ENCODE assay signal across 18 cellular contexts in genomic region chr11:118060879-118061278, GRCh38. TPM values are rescaled to one million over a fixed set of nuclear protein-coding genes. Genes with fewer than 3 reads are reported as not detected.
DNase-seq lines count a peak whose midpoint lies in the region; ATAC-seq and TF ChIP-seq lines count a peak whose summit lies in the region.
"Had no signal": no experiment of that assay in that cellular context is flagged by ENCODE, and none has a peak within 500 bp of the region (broad histone marks: within the 10 kb centered on the region; RNA-seq: fewer than 3 reads in every experiment).

No MANE protein-coding gene starts in this region.

- no peaks in the 10 kb centered on the region for H3K79me2 ChIP-seq in HCT116 (ENCODE audit: insufficient read depth, low read length)
- H3K79me2 ChIP-seq: hepatocyte had no signal

- no peak overlapping the region for H3K4me2 ChIP-seq in HCT116 (ENCODE audit: low read length)
- H3K4me2 ChIP-seq: hepatocyte had no signal

- H3K4me1 ChIP-seq in HCT116 (ENCODE audit: control insufficient read depth in 1 of 2, insufficient read depth in 2 of 2, low read length in 2 of 2) (peaks cover 0 to 7% of the 10 kb centered on the region in 2 experiments; a peak in 1 of 4 replicates), gastrocnemius medialis (peaks cover 8 to 20% of the 10 kb centered on the region in 2 donors), testis (peaks cover 3% of the 10 kb centered on the region)
- H3K4me1 ChIP-seq: prostate gland had no signal

- H3K27me3 ChIP-seq in HCT116 (ENCODE audit: insufficient read depth, low read length), result no peaks in the 10 kb centered on the region
- no peaks in the 10 kb centered on the region for H3K27me3 ChIP-seq in gastrocnemius medialis
- no peaks in the 10 kb centered on the region for H3K27me3 ChIP-seq in testis

- no TSS peak for BruUV-seq in HCT116 (replicated peaks; lab: Mats Ljungman, UMichigan)

- no peak for TF ChIP-seq POLR2A in HCT116 (IDR thresholded peaks at IDR 0.05; ENCODE audit: borderline replicate concordance, extremely low read depth, insufficient read depth, insufficient read length)
- no peak for TF ChIP-seq POLR2A in gastrocnemius medialis (IDR thresholded peaks at IDR 0.05)
- no peak for TF ChIP-seq POLR2A in testis (IDR thresholded peaks at IDR 0.05)

- H2AFZ ChIP-seq in HCT116 (ENCODE audit: low read depth, low read length, poor library complexity, severe bottlenecking), result no peak overlapping the region
- H2AFZ ChIP-seq: hepatocyte had no signal

- CTCF ChIA-PET in HCT116 (lab: Charles Lee), result interaction anchor here (0.6 to 1.2 kb wide), 3 partner anchors 114 to 252 kb away, joined by 3 read pairs; no protein-coding TSS in a partner anchor

- no peak for TF ChIP-seq RAD21 in HCT116 (IDR thresholded peaks at IDR 0.05; ENCODE audit: low read depth)

- no peak for TF ChIP-seq CTCF in HCT116 (IDR thresholded peaks at IDR 0.05 in 2 of 3, conservative IDR thresholded peaks at IDR 0.05 in 1 of 3; ENCODE audit: borderline replicate concordance in 1 of 3, insufficient read depth in 1 of 3, low read depth in 2 of 3, low read length in 2 of 3)
- TF ChIP-seq CTCF in coronary artery (IDR thresholded peaks at IDR 0.05), result no peak
- TF ChIP-seq CTCF in gastrocnemius medialis (IDR thresholded peaks at IDR 0.05 in 4 of 5, conservative IDR thresholded peaks at IDR 0.05 in 1 of 5), result no peak
- no peak for TF ChIP-seq CTCF in testis (IDR thresholded peaks at IDR 0.05)

- DNase-seq in HCT116 (ENCODE audit: low read depth, low spot score) (no peak), coronary artery (ENCODE audit: low spot score) (peak; percentile 38), kidney tubule cell (ENCODE audit: low spot score) (peak; percentile 13), gastrocnemius medialis (peak; percentile 79), testis (no peak), cerebellar cortex (ENCODE audit: low spot score) (no peak), NK-92 (lab: John Stamatoyannopoulos, UW; ENCODE audit: unreplicated experiment) (no peak)
- DNase-seq: activated CD4-positive, alpha-beta memory T cell treated with anti-CD3 and anti-CD28 coated beads for 36 hours; activated T-cell treated with anti-CD3 and anti-CD28 coated beads, Interleukin-2, amount 50 U/mL, for 4 hours; CD8-positive, alpha-beta memory T cell; Karpas-422; NCI-H1048 had no signal

- intact Hi-C loops in HCT116 (cut with micrococcal nuclease), result no loop called here
- intact Hi-C loops in gastrocnemius medialis (cut with DNase I; ENCODE audit: low total_unique reads), result no loop called here
- intact Hi-C loops in testis (cut with DNase I; ENCODE audit: low total_unique reads), result no loop called here

- H3K36me3 ChIP-seq in HCT116 (ENCODE audit: control insufficient read depth in 1 of 2, insufficient read depth in 2 of 2, low read length in 2 of 2), result no peaks in the 10 kb centered on the region
- no peaks in the 10 kb centered on the region for H3K36me3 ChIP-seq in gastrocnemius medialis
- H3K36me3 ChIP-seq in testis (ENCODE audit: low read depth, missing control alignments), result no peaks in the 10 kb centered on the region
- H3K36me3 ChIP-seq: prostate gland, thoracic aorta had no signal

- H3K4me3 ChIP-seq in HCT116 (replicated peaks in 1 of 2; ENCODE audit: low read depth in 1 of 2, low read length in 2 of 2) (no peak overlapping the region), coronary artery (no peak overlapping the region), gastrocnemius medialis (no peak overlapping the region), testis (no peak overlapping the region)
- H3K4me3 ChIP-seq: hepatocyte, prostate gland, thoracic aorta had no signal

- RAD21 ChIA-PET in HCT116 (lab: Charles Lee; ENCODE audit: low non-redundant PET in 1 of 2, low total read pairs in 2 of 2, uncharacterized antibody in 2 of 2, unreplicated experiment in 2 of 2), result no interaction called here

- POLR2A ChIA-PET in HCT116 (lab: Charles Lee), result no interaction called here

- H3K9me3 ChIP-seq in HCT116 (ENCODE audit: control insufficient read depth in 1 of 2, insufficient read depth in 1 of 2, low read depth in 1 of 2, low read length in 2 of 2) (no peaks in the 10 kb centered on the region), gastrocnemius medialis (no peaks in the 10 kb centered on the region), testis (no peaks in the 10 kb centered on the region)
- H3K9me3 ChIP-seq: prostate gland, thoracic aorta had no signal

- whole genome bisulfite sequencing in testis, 2 donors, result 63 to 64% methylated on average over 7 of the region's 7 CpGs

- H3K27ac ChIP-seq in HCT116 (ENCODE audit: low read depth, low read length), result no peak overlapping the region
- H3K27ac ChIP-seq in coronary artery, result no peak overlapping the region
- peak overlapping the region in 2 of 4 donors; percentile 33 to 69 for H3K27ac ChIP-seq in gastrocnemius medialis
- H3K27ac ChIP-seq in testis, result no peak overlapping the region
- H3K27ac ChIP-seq: hepatocyte, prostate gland, thoracic aorta, VCaP had no signal

- ATAC-seq in HCT116 (peak; percentile 47; the same call in 1 of the 2 replicates), gastrocnemius medialis (peak; percentile 87 to 96)
- ATAC-seq: activated T-cell treated with anti-CD3 and anti-CD28 coated beads, Interleukin-2, amount 50 U/mL, for 4 hours had no signal

- no peak overlapping the region for H3K9ac ChIP-seq in HCT116 (ENCODE audit: low read length)

- H4K20me1 ChIP-seq in HCT116 (ENCODE audit: insufficient read depth), result no peaks in the 10 kb centered on the region

- in situ Hi-C loops in gastrocnemius medialis (cut with MboI; ENCODE audit: low sequenced_read_pairs in 4 of 4), result loop anchor here in 1 of 4 donors (25.0 kb wide), 1 partner anchor 624 kb away; no protein-coding TSS in a partner anchor

- no peaks in the 10 kb centered on the region for H3K9me2 ChIP-seq in HCT116 (ENCODE audit: insufficient read depth)

TF ChIP-seq in HCT116, 20 proteins besides CTCF, POLR2A, EP300 and RAD21:
- TF ChIP-seq CEBPB (IDR thresholded peaks at IDR 0.05; ENCODE audit: low read depth) (no peak), FOSL1 (IDR thresholded peaks at IDR 0.05; ENCODE audit: low read depth) (no peak), ZNF274 (IDR thresholded peaks at IDR 0.05; ENCODE audit: low read depth, low read length) (no peak), SIN3A (IDR thresholded peaks at IDR 0.05; ENCODE audit: low read depth) (no peak), ELF1 (IDR thresholded peaks at IDR 0.05; ENCODE audit: borderline replicate concordance, low read depth) (no peak), REST (IDR thresholded peaks at IDR 0.05; ENCODE audit: low read depth) (no peak), ATF3 (IDR thresholded peaks at IDR 0.05) (no peak), YY1 (IDR thresholded peaks at IDR 0.05; ENCODE audit: extremely low read depth, insufficient replicate concordance, low read depth, low read length) (no peak), ZFX (IDR thresholded peaks at IDR 0.05) (no peak), CBX3 (IDR thresholded peaks at IDR 0.05; ENCODE audit: low read depth) (no peak), JUND (IDR thresholded peaks at IDR 0.05) (no peak)
TF ChIP-seq in HCT116: peak in this region for 0.

RNA-seq across cellular contexts. Expression of gene TMPRSS4, which starts 16.0 kb away (rescaled TPM):
- total RNA-seq in HCT116 (2021; ENCODE audit: unreplicated experiment), result 1.5 TPM
- 1.9 and 3.4 TPM in 2 replicates for polyA plus RNA-seq in HCT116 (2012)
- 1 to 10 TPM in 1 of 4 donors, not detected in 3; 1.1 TPM for total RNA-seq in gastrocnemius medialis
- 1 to 10 TPM; 1.2 to 1.3 TPM for total RNA-seq in testis
- polyA plus RNA-seq in testis (ENCODE audit: insufficient read depth, low read depth, low replicate concordance), result 4.3 TPM
- total RNA-seq: activated CD4-positive, alpha-beta memory T cell treated with anti-CD3 and anti-CD28 coated beads for 36 hours; CD8-positive, alpha-beta memory T cell; Daoy; HT1080 had no signal
- polyA plus RNA-seq: CD8-positive, alpha-beta memory T cell had no signal

RNA-seq across cellular contexts. Expression of gene SMIM35, which starts 25.9 kb away (rescaled TPM):
- total RNA-seq in HCT116 (2021; ENCODE audit: unreplicated experiment) (not detected), gastrocnemius medialis (not detected), testis (under 1 TPM in 1 of 2 donors, not detected in 1; 0.19 TPM)
- polyA plus RNA-seq in HCT116 (2012), result not detected in 2 replicates
- polyA plus RNA-seq in testis (ENCODE audit: insufficient read depth, low read depth, low replicate concordance), result 0.17 TPM
- total RNA-seq: activated T-cell treated with anti-CD3 and anti-CD28 coated beads, Interleukin-2, amount 50 U/mL, for 4 hours; Daoy; HT1080; thoracic aorta had no signal
- polyA plus RNA-seq: hepatocyte had no signal

Comparison
In these comparisons a context has a peak if more than half of its experiments do, and no peak if none do; other contexts are left out.
1. DNase-seq: peak in coronary artery (single experiment), kidney tubule cell (single experiment) and gastrocnemius medialis (2 of 2); none in HCT116 (single experiment), testis (single experiment), cerebellar cortex (single experiment) and NK-92 (single experiment).